25 cellular contexts compared by ENCODE assay signal in genomic region chr6:132214716-132215115, GRCh38.
DNase-seq lines count a peak whose midpoint lies in the region; ATAC-seq, FAIRE-seq and TF ChIP-seq lines count a peak whose summit lies in the region.
"Had no signal": no experiment of that assay in that cellular context is flagged by ENCODE, and none has a peak within 500 bp of the region (broad histone marks: within the 10 kb centered on the region; RNA-seq: fewer than 3 reads in every experiment).

No MANE protein-coding gene starts in this region.

- H3K4me1 ChIP-seq in kidney (ENCODE audit: control insufficient read depth in 1 of 2, insufficient read depth in 1 of 2, low read depth in 1 of 2, low read length in 2 of 2) (no peaks in the 10 kb centered on the region), trophoblast cell (ENCODE audit: control insufficient read depth in 1 of 2, insufficient read depth in 2 of 2, low read length in 2 of 2) (no peaks in the 10 kb centered on the region), colonic mucosa (no peaks in the 10 kb centered on the region)

- peak overlapping the region; percentile 33 for H3K23ac ChIP-seq in trophoblast cell (ENCODE audit: low read length)

- no peak overlapping the region for H3K4me2 ChIP-seq in trophoblast cell (ENCODE audit: low read length)

- H2BK12ac ChIP-seq in trophoblast cell (ENCODE audit: low read length) = no peak overlapping the region

- no peak for ATAC-seq in left ventricle myocardium superior

- no CpG with 5 or more reads among the region's 2 CpGs for WGBS in trophoblast cell (ENCODE audit: extremely low coverage, insufficient coverage, insufficient read length)

- H3K36me3 ChIP-seq in kidney (ENCODE audit: control insufficient read depth in 1 of 2, insufficient read depth in 2 of 2, low read length in 2 of 2) (no peaks in the 10 kb centered on the region), trophoblast cell (ENCODE audit: control insufficient read depth in 1 of 2, insufficient read depth in 2 of 2, low read length in 2 of 2) (no peaks in the 10 kb centered on the region), colonic mucosa (no peaks in the 10 kb centered on the region)

- no peaks in the 10 kb centered on the region for H3K79me2 ChIP-seq in trophoblast cell (ENCODE audit: control insufficient read depth, insufficient read depth, low read length, poor library complexity)

- H3K27me3 ChIP-seq in trophoblast cell (ENCODE audit: insufficient read depth, low read length) (no peaks in the 10 kb centered on the region), colonic mucosa (no peaks in the 10 kb centered on the region)

- H3K18ac ChIP-seq in trophoblast cell (ENCODE audit: low read length) = no peak overlapping the region

- intact Hi-C loops in kidney (cut with DNase I) = loop anchor here (10.0 kb wide), 1 partner anchor 290 kb away; no protein-coding TSS in a partner anchor
- intact Hi-C loops in colonic mucosa (cut with DNase I) = no loop called here
- intact Hi-C loops in left ventricle myocardium superior (cut with micrococcal nuclease) = loop anchor here (5.0 kb wide), 1 partner anchor 287 kb away; no protein-coding TSS in a partner anchor

- H2AK5ac ChIP-seq in trophoblast cell (ENCODE audit: low read length) = no peak overlapping the region

- no peak for FAIRE-seq in kidney (lab: Jason Lieb, UNC)
- FAIRE-seq: GM12891, H1 had no signal

- H2AFZ ChIP-seq in trophoblast cell (ENCODE audit: insufficient read depth, low read length, poor library complexity) = no peak overlapping the region

- H3K27ac ChIP-seq in kidney (ENCODE audit: low read depth in 2 of 2, low read length in 2 of 2) (no peak overlapping the region), trophoblast cell (ENCODE audit: low read depth, low read length) (no peak overlapping the region), colonic mucosa (no peak overlapping the region)
- H3K27ac ChIP-seq: HL-60, SK-N-MC had no signal

- no peak overlapping the region for H3K9ac ChIP-seq in kidney (ENCODE audit: low read length in 2 of 2)
- H3K9ac ChIP-seq in trophoblast cell (ENCODE audit: low read length) = no peak overlapping the region
- H3K9ac ChIP-seq in colonic mucosa (ENCODE audit: low read depth in 2 of 2, low read length in 2 of 2) = no peak overlapping the region

- H3K79me1 ChIP-seq in trophoblast cell (ENCODE audit: low read length) = no peaks in the 10 kb centered on the region

- H4K8ac ChIP-seq in trophoblast cell (ENCODE audit: low read depth, low read length) = no peak overlapping the region

- no peak for TF ChIP-seq CTCF in kidney (IDR thresholded peaks at IDR 0.05; ENCODE audit: borderline replicate concordance, extremely low read depth, insufficient read depth)
- no peak for TF ChIP-seq CTCF in colonic mucosa (IDR thresholded peaks at IDR 0.05)

- H3K4me3 ChIP-seq in kidney (ENCODE audit: low read length in 2 of 2) = no peak overlapping the region
- H3K4me3 ChIP-seq in trophoblast cell (ENCODE audit: low read depth, low read length) = no peak overlapping the region
- no peak overlapping the region for H3K4me3 ChIP-seq in colonic mucosa
- H3K4me3 ChIP-seq: SK-N-MC had no signal

- H2BK120ac ChIP-seq in trophoblast cell (ENCODE audit: insufficient read depth, low read length, poor library complexity) = no peak overlapping the region

- H4K91ac ChIP-seq in trophoblast cell (ENCODE audit: low read depth, low read length) = no peak overlapping the region

- H4K12ac ChIP-seq in trophoblast cell (ENCODE audit: low read depth, low read length) = no peak overlapping the region

- H2BK5ac ChIP-seq in trophoblast cell (ENCODE audit: low read depth, low read length, poor library complexity) = no peak overlapping the region

- H3K14ac ChIP-seq in trophoblast cell (ENCODE audit: low read length) = no peak overlapping the region

- H3K9me3 ChIP-seq in kidney (ENCODE audit: control insufficient read depth in 1 of 2, low read length in 2 of 2) (no peaks in the 10 kb centered on the region), trophoblast cell (ENCODE audit: insufficient read depth, low read depth, low read length) (peaks cover 4% of the 10 kb centered on the region), colonic mucosa (no peaks in the 10 kb centered on the region)

- DNase-seq in Ammon's horn (ENCODE audit: low spot score) (peak; percentile 17), NCI-H446 treated with DMSO at 0.1 percent for 48 hours (lab: John Stamatoyannopoulos, UW) (peak; percentile 47), kidney (peak; percentile 28), trophoblast cell (no peak), colonic mucosa (no peak), T-helper 1 cell (no peak), left ventricle myocardium superior (no peak)
- DNase-seq: 8988T; ACHN; Calu3; DMS79 treated with DMSO at 0.1 percent for 48 hours; GF-D8; NCI-H1092; NCI-H1436; NCI-H187; NCI-H2081 treated with DMSO at 0.1 percent for 48 hours; NCI-H2171 treated with DMSO at 0.1 percent for 48 hours; NCI-H524 treated with DMSO at 0.1 percent for 48 hours; NCI-H774; NK-92 treated with Interleukin-12 subunit alpha and Interleukin-12 subunit beta, amount 100 ng/mL, for 24 hours; SIG-M5 had no signal

- no peak overlapping the region for H3K4ac ChIP-seq in trophoblast cell (ENCODE audit: low read depth, low read length)

Comparison
In these comparisons a context has a peak if more than half of its experiments do, and no peak if none do; other contexts are left out.
1. DNase-seq: peak in Ammon's horn (single experiment), NCI-H446 treated with DMSO at 0.1 percent for 48 hours (single experiment) and kidney (single experiment); none in trophoblast cell (0 of 2), colonic mucosa (single experiment), T-helper 1 cell (0 of 5) and left ventricle myocardium superior (single experiment).